Comparison of ENCODE assay signal across 1 cellular context in genomic region chr22:37569009-37569920, GRCh38.
A peak's percentile ranks its signal among the peaks of the same experiment; 100 is the strongest.
TF ChIP-seq lines count a peak whose summit lies in the region.

No MANE protein-coding gene starts in this region.

TF ChIP-seq in WTC11, 78 proteins besides CTCF, POLR2A, EP300 and RAD21 (continued from another document):
- TF ChIP-seq ATF3 (CRISPR knock-in tag; conservative IDR thresholded peaks at IDR 0.05) (no peak), GABPB1 (CRISPR knock-in tag; IDR thresholded peaks at IDR 0.05) (peak; percentile 71; the same call in 1 of the 2 replicates), FOXJ3 (CRISPR knock-in tag; IDR thresholded peaks at IDR 0.05; ENCODE audit: borderline replicate concordance) (no peak), GTF2I (CRISPR knock-in tag; conservative IDR thresholded peaks at IDR 0.05) (no peak), TP53 (CRISPR knock-in tag; IDR thresholded peaks at IDR 0.05) (no peak), ZNF423 (CRISPR knock-in tag; IDR thresholded peaks at IDR 0.05) (0 out of 2 replicates have a peak, but pooled peaks have one; percentile 5), ZNF396 (CRISPR knock-in tag; IDR thresholded peaks at IDR 0.05; ENCODE audit: borderline replicate concordance) (no peak), TCF7 (CRISPR knock-in tag; IDR thresholded peaks at IDR 0.05; ENCODE audit: low read depth) (no peak), AR (CRISPR knock-in tag; IDR thresholded peaks at IDR 0.05) (no peak), ZNF317 (CRISPR knock-in tag; IDR thresholded peaks at IDR 0.05; ENCODE audit: borderline replicate concordance, low read depth) (no peak), CREB1 (CRISPR knock-in tag; IDR thresholded peaks at IDR 0.05) (no peak), ATF6 (CRISPR knock-in tag; IDR thresholded peaks at IDR 0.05) (no peak)
